10 cellular contexts compared by ENCODE assay signal in the genomic region with DNA sequence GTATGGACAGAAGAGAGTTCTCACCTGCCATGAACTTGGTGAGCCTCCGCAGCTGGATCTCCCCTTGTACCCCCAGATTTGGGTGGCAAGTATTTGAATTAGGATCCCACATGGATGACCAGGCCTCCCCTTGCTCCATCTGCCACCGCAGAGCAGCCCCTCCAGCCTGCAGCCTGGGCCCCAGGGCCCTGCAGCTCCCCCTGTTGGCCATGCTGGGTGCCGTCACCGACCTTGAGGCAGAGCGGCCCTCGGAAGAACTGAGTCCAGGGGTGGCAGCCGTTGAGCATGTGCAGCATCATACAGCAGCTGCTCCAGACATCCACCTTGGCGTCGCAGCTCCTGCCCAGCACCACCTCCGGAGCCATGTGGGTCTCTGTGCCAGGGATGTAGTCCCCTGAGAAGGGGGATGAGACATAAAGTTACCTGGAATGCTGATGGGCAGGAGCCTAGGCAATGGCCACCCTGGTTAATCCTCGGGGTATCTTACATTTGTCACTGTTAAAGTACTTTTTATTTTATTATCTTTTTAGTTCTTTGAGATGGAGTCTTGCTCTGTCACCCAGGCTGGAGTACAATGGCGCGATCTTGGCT. TPM values are rescaled to one million over a fixed set of nuclear protein-coding genes. Genes with fewer than 3 reads are reported as not detected.
A peak's percentile ranks its signal among the peaks of the same experiment; 100 is the strongest.
DNase-seq lines count a peak whose midpoint lies in the region; ATAC-seq and TF ChIP-seq lines count a peak whose summit lies in the region.
"Had no signal": no experiment of that assay in that cellular context is flagged by ENCODE, and none has a peak within 500 bp of the region (broad histone marks: within the 10 kb centered on the region; RNA-seq: fewer than 3 reads in every experiment).

No MANE protein-coding gene starts in this region.

- H3F3A ChIP-seq in OCI-LY1 (ENCODE audit: insufficient read depth, low read length), result no peaks in the 10 kb centered on the region

- DNase-seq in DND-41, result peak; percentile 51
- peak; percentile 33 for DNase-seq in activated gamma-delta T cell treated with anti-CD3 and anti-CD28 coated beads, Interleukin-2, amount 50 U/mL, for 16 hours (ENCODE audit: low read depth)
- no peak for DNase-seq in left colon
- DNase-seq in stimulated activated naive CD8-positive, alpha-beta T cell treated with anti-CD3 and anti-CD28 coated beads, Interleukin-15, amount 100 ng/mL, for 72 hours, result peak; percentile 57 to 61
- no peak for DNase-seq in DMS153 (lab: John Stamatoyannopoulos, UW)
- DNase-seq: left cardiac atrium had no signal

- H2AFZ ChIP-seq in DND-41 (ENCODE audit: low read depth, low read length) (no peak overlapping the region), OCI-LY1 (ENCODE audit: low read length) (no peak overlapping the region)

- no peaks in the 10 kb centered on the region for H3K9me3 Mint-ChIP-seq in stimulated activated naive CD8-positive, alpha-beta T cell treated with anti-CD3 and anti-CD28 coated beads, Interleukin-15, amount 100 ng/mL, for 72 hours
- H3K9me3 Mint-ChIP-seq: IgD-negative memory B cell had no signal

- H3K27ac ChIP-seq in DND-41 (ENCODE audit: low read length) (no peak overlapping the region), OCI-LY1 (ENCODE audit: low read depth, low read length, poor library complexity, severe bottlenecking) (no peak overlapping the region)

- H3K9ac ChIP-seq in DND-41 (ENCODE audit: low read depth, low read length) (no peak overlapping the region), OCI-LY1 (ENCODE audit: low read length) (no peak overlapping the region)

- H3K4me2 ChIP-seq in DND-41 (ENCODE audit: insufficient read depth, low read length) (no peak overlapping the region), OCI-LY1 (ENCODE audit: low read length) (no peak overlapping the region)

- H3K27me3 Mint-ChIP-seq in stimulated activated naive CD8-positive, alpha-beta T cell treated with anti-CD3 and anti-CD28 coated beads, Interleukin-15, amount 100 ng/mL, for 72 hours, result no peaks in the 10 kb centered on the region
- H3K27me3 Mint-ChIP-seq: IgD-negative memory B cell had no signal

- H3K79me2 ChIP-seq in DND-41 (ENCODE audit: insufficient read depth, low read length), result no peaks in the 10 kb centered on the region
- no peaks in the 10 kb centered on the region for H3K79me2 ChIP-seq in OCI-LY1 (ENCODE audit: insufficient read depth, low read length)

- H3K4me3 ChIP-seq in DND-41 (ENCODE audit: low read depth in 1 of 2, low read length in 2 of 2) (no peak overlapping the region), OCI-LY1 (ENCODE audit: low read depth, low read length, poor library complexity, severe bottlenecking) (no peak overlapping the region)

- no peaks in the 10 kb centered on the region for H3K4me1 ChIP-seq in DND-41 (ENCODE audit: insufficient read depth, low read length)
- no peaks in the 10 kb centered on the region for H3K4me1 ChIP-seq in OCI-LY1 (ENCODE audit: insufficient read depth, low read length, severe bottlenecking)

- peak overlapping the region in 1 of 2 donors; percentile 57 for H3K4me3 Mint-ChIP-seq in stimulated activated naive CD8-positive, alpha-beta T cell treated with anti-CD3 and anti-CD28 coated beads, Interleukin-15, amount 100 ng/mL, for 72 hours

- peaks cover 48% of the 10 kb centered on the region for H3K4me1 Mint-ChIP-seq in stimulated activated naive CD8-positive, alpha-beta T cell treated with anti-CD3 and anti-CD28 coated beads, Interleukin-15, amount 100 ng/mL, for 72 hours
- H3K4me1 Mint-ChIP-seq: IgD-negative memory B cell had no signal

- H3K36me3 ChIP-seq in DND-41 (ENCODE audit: insufficient read depth, low read length) (peaks cover 78% of the 10 kb centered on the region), OCI-LY1 (ENCODE audit: insufficient read depth, low read length) (peaks cover 34% of the 10 kb centered on the region; the same call in 1 of the 2 replicates)

- peak overlapping the region in 1 of 2 donors; percentile 90 for H3K27ac Mint-ChIP-seq in stimulated activated naive CD8-positive, alpha-beta T cell treated with anti-CD3 and anti-CD28 coated beads, Interleukin-15, amount 100 ng/mL, for 72 hours
- H3K27ac Mint-ChIP-seq: IgD-negative memory B cell had no signal

- no peaks in the 10 kb centered on the region for H4K20me1 ChIP-seq in DND-41 (ENCODE audit: insufficient read depth, low read length)
- H4K20me1 ChIP-seq in OCI-LY1 (ENCODE audit: insufficient read depth, low read length), result no peaks in the 10 kb centered on the region

- H3K27me3 ChIP-seq in DND-41 (ENCODE audit: insufficient read depth, low read length, poor library complexity) (no peaks in the 10 kb centered on the region), OCI-LY1 (ENCODE audit: insufficient read depth, low read length) (no peaks in the 10 kb centered on the region)

- H3K9me3 ChIP-seq in DND-41 (ENCODE audit: insufficient read depth, low read length, severe bottlenecking) (no peaks in the 10 kb centered on the region), OCI-LY1 (ENCODE audit: low read length) (no peaks in the 10 kb centered on the region)

- intact Hi-C loops in left colon (cut with DNase I, micrococcal nuclease), result no loop called here

- peak; percentile 84 for ATAC-seq in DND-41 (ENCODE audit: insufficient read depth, low read depth)
- peak; percentile 24 for ATAC-seq in left colon
- peak; percentile 82 for ATAC-seq in stimulated activated naive CD8-positive, alpha-beta T cell treated with anti-CD3 and anti-CD28 coated beads, Interleukin-15, amount 100 ng/mL, for 72 hours
- no peak for ATAC-seq in HG02642 (IDR thresholded peaks at IDR 0.05; ENCODE audit: poor library complexity, unreplicated experiment)
- ATAC-seq in HG03175 (IDR thresholded peaks at IDR 0.05; ENCODE audit: unreplicated experiment), result no peak

- peak; percentile 80 for TF ChIP-seq CTCF in DND-41 (IDR thresholded peaks at IDR 0.05; ENCODE audit: borderline replicate concordance, extremely low read depth, low read length, poor library complexity, severe bottlenecking)
- TF ChIP-seq CTCF in OCI-LY1 (IDR thresholded peaks at IDR 0.05; ENCODE audit: low read length), result peak; percentile 94

- no peaks in the 10 kb centered on the region for H3K9me2 ChIP-seq in OCI-LY1 (ENCODE audit: low read depth, low read length)

RNA-seq across cellular contexts. Expression of a gene that starts 9.0 kb away (rescaled TPM):
- total RNA-seq in left colon, result not detected
- total RNA-seq: left cardiac atrium had no signal

RNA-seq across cellular contexts. Expression of a gene that starts 45.9 kb away (rescaled TPM):
- total RNA-seq in left colon, result 10 to 100 TPM; 13.0 to 13.3 TPM

RNA-seq across cellular contexts. Expression of a gene that starts 49.2 kb away (rescaled TPM):
- 10 to 100 TPM in 1 of 2 donors, 1 to 10 TPM in 1; 5.4 to 12.2 TPM for total RNA-seq in left colon

Comparison
In these comparisons a context has a peak if more than half of its experiments do, and no peak if none do; other contexts are left out.
1. ATAC-seq: peak in DND-41 (single experiment), left colon (single experiment) and stimulated activated naive CD8-positive, alpha-beta T cell treated with anti-CD3 and anti-CD28 coated beads, Interleukin-15, amount 100 ng/mL, for 72 hours (single experiment); none in HG02642 (single experiment) and HG03175 (single experiment).
2. DNase-seq: peak in DND-41 (single experiment), activated gamma-delta T cell treated with anti-CD3 and anti-CD28 coated beads, Interleukin-2, amount 50 U/mL, for 16 hours (single experiment) and stimulated activated naive CD8-positive, alpha-beta T cell treated with anti-CD3 and anti-CD28 coated beads, Interleukin-15, amount 100 ng/mL, for 72 hours (2 of 2); none in left colon (0 of 2) and DMS153 (single experiment).